10 cellular contexts compared by ENCODE assay signal in genomic region chr11:794766-795637, GRCh38. TPM values are rescaled to one million over a fixed set of nuclear protein-coding genes. Genes with fewer than 3 reads are reported as not detected.
DNase-seq lines count a peak whose midpoint lies in the region; ATAC-seq and TF ChIP-seq lines count a peak whose summit lies in the region.
"Had no signal": no experiment of that assay in that cellular context is flagged by ENCODE, and none has a peak within 500 bp of the region (broad histone marks: within the 10 kb centered on the region; RNA-seq: fewer than 3 reads in every experiment).

No MANE protein-coding gene starts in this region.

- no peaks in the 10 kb centered on the region for H3K27me3 ChIP-seq in liver (ENCODE audit: control insufficient read depth in 4 of 4, insufficient read depth in 4 of 4, low read length in 3 of 4)
- H3K27me3 ChIP-seq: cardiac muscle cell had no signal

- H3K4me1 ChIP-seq in HEK293 (ENCODE audit: control insufficient read depth, insufficient read depth, low read length) (peaks cover 6% of the 10 kb centered on the region), liver (ENCODE audit: control insufficient read depth in 4 of 4, insufficient read depth in 4 of 4, low read length in 3 of 4) (peaks cover 11 to 47% (median 29%) of the 10 kb centered on the region in 4 donors)

- H3K27ac ChIP-seq in HEK293 (ENCODE audit: extremely low read depth, low read depth, low read length) (no peak overlapping the region), liver (ENCODE audit: low read depth in 1 of 2, low read length in 2 of 2) (peak overlapping the region; percentile 97 to 98)

- no peaks in the 10 kb centered on the region for H3K36me3 Mint-ChIP-seq in activated naive CD8-positive, alpha-beta T cell
- no peaks in the 10 kb centered on the region for H3K36me3 Mint-ChIP-seq in nephron progenitor cell (ENCODE audit: low read depth)

- peak; percentile 72 for DNase-seq in A172 (ENCODE audit: low spot score)
- no peak for DNase-seq in stimulated activated naive CD4-positive, alpha-beta T cell (lab: John Stamatoyannopoulos, UW)
- DNase-seq in GM20000 (ENCODE audit: low spot score) = no peak
- no peak for DNase-seq in nephron progenitor cell
- DNase-seq: stimulated activated CD4-positive, alpha-beta T cell treated with anti-CD3 and anti-CD28 coated beads, Interleukin-4, amount 100 ng/mL, for 1 hour had no signal

- POLR2A ChIA-PET in HEK293 (lab: Yijun Ruan, JAX) = interaction anchor here (0.5 to 1.7 kb wide), 4 partner anchors 17 to 71 kb away, joined by 3 to 4 read pairs (median 3); partner anchors contain the start of gene PNPLA2

- peaks cover 0 to 45% of the 10 kb centered on the region in 2 experiments; a peak in 1 of 3 replicates for H3K36me3 ChIP-seq in HEK293 (ENCODE audit: control insufficient read depth in 2 of 2, insufficient read depth in 1 of 2, low read length in 2 of 2)
- peaks cover 0 to 11% (median 6%) of the 10 kb centered on the region in 4 donors for H3K36me3 ChIP-seq in liver (ENCODE audit: control insufficient read depth in 4 of 4, insufficient read depth in 3 of 4, low read depth in 1 of 4, low read length in 3 of 4)
- H3K36me3 ChIP-seq: cardiac muscle cell had no signal

- H3K4me3 Mint-ChIP-seq in activated naive CD8-positive, alpha-beta T cell = peak overlapping the region; percentile 91
- H3K4me3 Mint-ChIP-seq in nephron progenitor cell = no peak overlapping the region

- H3K27me3 Mint-ChIP-seq in activated naive CD8-positive, alpha-beta T cell = no peaks in the 10 kb centered on the region
- no peaks in the 10 kb centered on the region for H3K27me3 Mint-ChIP-seq in nephron progenitor cell (ENCODE audit: low read depth, poor library complexity)

- ATAC-seq in GM21526 (IDR thresholded peaks at IDR 0.05; ENCODE audit: low FRiP score, unreplicated experiment) = no peak

- no peak for TF ChIP-seq RAD21 in liver (IDR thresholded peaks at IDR 0.05)

- peak overlapping the region in 1 of 2 donors; percentile 22 for H3K9ac ChIP-seq in liver (ENCODE audit: low read depth in 1 of 2, low read length in 2 of 2)

- 34% methylated on average over 38 of the region's 38 CpGs for WGBS in liver

- H3K9me3 Mint-ChIP-seq in activated naive CD8-positive, alpha-beta T cell (ENCODE audit: low read depth) = no peaks in the 10 kb centered on the region
- no peaks in the 10 kb centered on the region for H3K9me3 Mint-ChIP-seq in nephron progenitor cell

- H3K9me3 ChIP-seq in HEK293 (ENCODE audit: control insufficient read depth, insufficient read depth, low read depth, low read length) = no peaks in the 10 kb centered on the region
- no peaks in the 10 kb centered on the region for H3K9me3 ChIP-seq in liver (ENCODE audit: control insufficient read depth in 4 of 4, low read length in 3 of 4)

- H3K27ac Mint-ChIP-seq in activated naive CD8-positive, alpha-beta T cell = no peak overlapping the region
- no peak overlapping the region for H3K27ac Mint-ChIP-seq in nephron progenitor cell

- TF ChIP-seq CTCF in HEK293 (tag by site-specific recombination; IDR thresholded peaks at IDR 0.05) (no peak), liver (IDR thresholded peaks at IDR 0.05; ENCODE audit: low read depth, low read length, missing input control) (no peak), GM20000 (IDR thresholded peaks at IDR 0.05; ENCODE audit: extremely low read depth, missing control alignments) (no peak), nephron progenitor cell (IDR thresholded peaks at IDR 0.05) (no peak)

- CTCF ChIA-PET in HEK293 (lab: Yijun Ruan, JAX) = interaction anchor here (0.7 kb wide), 1 partner anchor 67 kb away, joined by 4 read pairs; no protein-coding TSS in a partner anchor

- H3K4me1 Mint-ChIP-seq in activated naive CD8-positive, alpha-beta T cell (ENCODE audit: low read depth) = peaks cover 5% of the 10 kb centered on the region
- H3K4me1 Mint-ChIP-seq in nephron progenitor cell = peaks cover 20% of the 10 kb centered on the region

- no peak overlapping the region; the same call in 1 of the 2 replicates for H3K4me3 ChIP-seq in HEK293 (ENCODE audit: low read depth, low read length)
- H3K4me3 ChIP-seq in liver (ENCODE audit: low read depth in 1 of 3, low read length in 3 of 3) = peak overlapping the region; percentile 45 to 83 (median 77)
- H3K4me3 ChIP-seq: cardiac muscle cell had no signal

TF ChIP-seq in HEK293, 187 proteins besides CTCF, POLR2A, EP300 and RAD21 (continues in another document):
- peak; percentile 52; the same call in 1 of the 2 replicates for TF ChIP-seq HIC1 (tag by site-specific recombination; IDR thresholded peaks at IDR 0.05)
- TF ChIP-seq ZEB2 (tag by site-specific recombination; IDR thresholded peaks at IDR 0.05) = no peak
- TF ChIP-seq ZNF658 (tag by site-specific recombination; IDR thresholded peaks at IDR 0.05) = no peak
- no peak for TF ChIP-seq ZNF121 (tag by site-specific recombination; IDR thresholded peaks at IDR 0.05)
- TF ChIP-seq ZNF239 (tag by site-specific recombination; IDR thresholded peaks at IDR 0.05) = no peak
- no peak for TF ChIP-seq ZNF23 (tag by site-specific recombination; IDR thresholded peaks at IDR 0.05; ENCODE audit: borderline replicate concordance)
- no peak for TF ChIP-seq ZNF133 (tag by site-specific recombination; IDR thresholded peaks at IDR 0.05)
- TF ChIP-seq SP2 (tag by site-specific recombination; IDR thresholded peaks at IDR 0.05) = no peak
- peak; percentile 25; the same call in 1 of the 2 replicates for TF ChIP-seq ZBTB48 (tag by site-specific recombination; IDR thresholded peaks at IDR 0.05)
- no peak for TF ChIP-seq ZNF558 (tag by site-specific recombination; IDR thresholded peaks at IDR 0.05)
- no peak for TF ChIP-seq ZNF555 (tag by site-specific recombination; conservative IDR thresholded peaks at IDR 0.05)

TF ChIP-seq in liver, 16 proteins besides CTCF, POLR2A, EP300 and RAD21:
- TF ChIP-seq JUND (IDR thresholded peaks at IDR 0.05) = no peak
- no peak for TF ChIP-seq MAX (IDR thresholded peaks at IDR 0.05)
- TF ChIP-seq GABPA (IDR thresholded peaks at IDR 0.05 in 1 of 2, conservative IDR thresholded peaks at IDR 0.05 in 1 of 2) = no peak
- TF ChIP-seq YY1 (IDR thresholded peaks at IDR 0.05) = no peak
- no peak for TF ChIP-seq NR2F2 (IDR thresholded peaks at IDR 0.05)
- TF ChIP-seq FOXA1 (IDR thresholded peaks at IDR 0.05) = no peak
- TF ChIP-seq RXRA (IDR thresholded peaks at IDR 0.05) = no peak
- TF ChIP-seq ATF3 (IDR thresholded peaks at IDR 0.05) = no peak
- no peak for TF ChIP-seq HNF4A (conservative IDR thresholded peaks at IDR 0.05)
- no peak for TF ChIP-seq HNF4G (IDR thresholded peaks at IDR 0.05)
- TF ChIP-seq ZBTB33 (IDR thresholded peaks at IDR 0.05) = no peak

RNA-seq across cellular contexts. Expression of gene SLC25A22, which starts 3.1 kb away (rescaled TPM):
- 43.7 and 46.5 TPM in 2 replicates for total RNA-seq in A172 (2014; rRNA removed; shearing (Covaris generic))
- total RNA-seq in liver = 10 to 100 TPM in 1 of 2 donors, 1 to 10 TPM in 1; 5.3 to 15.1 TPM
- 10 to 100 TPM in 1 of 2 donors, 1 to 10 TPM in 1; 9.0 to 26.8 TPM for polyA plus RNA-seq in liver

RNA-seq across cellular contexts. Expression of gene CEND1, which starts 5.1 kb away (rescaled TPM):
- not detected in 2 replicates for total RNA-seq in A172 (2014; rRNA removed; shearing (Covaris generic))
- not detected for total RNA-seq in liver
- polyA plus RNA-seq in liver = not detected

RNA-seq across cellular contexts. Expression of gene PIDD1, which starts 10.0 kb away (rescaled TPM):
- total RNA-seq in A172 (2014; rRNA removed; shearing (Covaris generic)) = 5.7 and 6.0 TPM in 2 replicates
- 10 to 100 TPM in 1 of 2 donors, 1 to 10 TPM in 1; 7.8 to 10.4 TPM for total RNA-seq in liver
- polyA plus RNA-seq in liver = 1 to 10 TPM; 6.4 to 7.3 TPM

RNA-seq across cellular contexts. Expression of gene RPLP2, which starts 14.8 kb away (rescaled TPM):
- 399 and 585 TPM in 2 replicates for total RNA-seq in A172 (2014; rRNA removed; shearing (Covaris generic))
- 100 to 1,000 TPM in 1 of 2 donors, 10 to 100 TPM in 1; 59.8 to 297 TPM for total RNA-seq in liver
- 100 to 1,000 TPM; 273 to 476 TPM for polyA plus RNA-seq in liver

RNA-seq across cellular contexts. Expression of gene GATD1, which starts 17.7 kb away (rescaled TPM):
- total RNA-seq in A172 (2014; rRNA removed; shearing (Covaris generic)) = 33.7 and 42.7 TPM in 2 replicates
- 10 to 100 TPM; 26.3 to 37.2 TPM for total RNA-seq in liver
- polyA plus RNA-seq in liver = 10 to 100 TPM; 22.7 to 23.0 TPM
